Comparison of ENCODE assay signal across 8 cellular contexts in the genomic region with DNA sequence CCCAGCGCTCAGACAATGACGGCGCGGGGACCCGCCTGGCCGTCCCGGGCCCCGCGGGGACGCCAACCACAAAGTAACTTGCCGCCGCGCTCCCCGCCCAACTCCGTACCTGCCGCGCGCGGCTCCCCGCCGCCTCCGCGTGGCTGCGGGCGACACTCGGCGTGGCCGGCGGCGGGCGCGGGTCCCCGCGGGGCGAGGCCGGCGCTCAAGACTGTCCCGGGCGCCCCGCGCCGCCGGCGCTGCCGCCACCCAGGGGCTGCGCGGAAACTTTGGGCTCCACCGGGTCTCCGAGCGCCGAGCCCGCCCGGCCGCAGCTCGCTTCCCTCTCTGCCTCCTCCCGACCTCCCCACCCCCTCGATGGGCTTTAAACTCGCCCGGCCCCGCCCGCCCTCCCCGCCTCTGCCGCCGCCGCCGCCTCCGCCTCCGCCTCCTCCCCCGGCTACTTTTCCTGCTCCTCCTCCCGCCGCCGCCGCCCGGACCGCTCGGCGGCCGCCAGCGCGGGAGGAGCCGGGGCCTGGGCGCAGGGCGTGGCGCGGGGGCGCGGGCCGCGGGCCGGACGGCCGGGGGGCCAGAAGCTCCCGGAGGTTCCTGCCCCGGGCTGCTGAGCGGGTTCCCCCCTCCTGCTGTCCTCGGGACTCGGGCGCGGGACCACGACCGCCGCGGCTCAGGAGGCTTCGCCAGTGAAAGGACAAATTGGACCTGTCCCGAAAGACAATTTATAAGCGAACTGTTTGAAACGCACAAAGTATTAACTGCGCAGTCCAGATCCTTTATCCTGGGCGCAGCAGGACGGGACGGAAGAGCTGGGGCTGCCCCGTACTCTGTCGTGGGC. TPM values are rescaled to one million over a fixed set of nuclear protein-coding genes. Genes with fewer than 3 reads are reported as not detected.
A peak's percentile ranks its signal among the peaks of the same experiment; 100 is the strongest.
DNase-seq lines count a peak whose midpoint lies in the region; ATAC-seq, FAIRE-seq and TF ChIP-seq lines count a peak whose summit lies in the region.

No MANE protein-coding gene starts in this region.

- H3K14ac ChIP-seq in H1 (ENCODE audit: insufficient read length): no peak overlapping the region

- H2BK15ac ChIP-seq in H1 (ENCODE audit: low read length): no peak overlapping the region

- FAIRE-seq in H1 (lab: Jason Lieb, UNC): no peak

- H3K18ac ChIP-seq in H1 (ENCODE audit: extremely low read depth, low read length): peak overlapping the region; percentile 66; the same call in 1 of the 2 replicates

- peaks cover 8% of the 10 kb centered on the region for H3K79me1 ChIP-seq in H1 (ENCODE audit: low read depth, low read length)

- H2AK5ac ChIP-seq in H1 (ENCODE audit: low read depth, low read length): no peak overlapping the region

- no peak for TF ChIP-seq POLR2A in H1 (IDR thresholded peaks at IDR 0.05; ENCODE audit: control extremely low read depth in 1 of 2, low read depth in 2 of 2, low read length in 2 of 2)

- peak overlapping the region; percentile 91 to 93 for H3K4me2 ChIP-seq in H1 (ENCODE audit: insufficient read depth in 1 of 2, low read depth in 2 of 2, low read length in 2 of 2)

- peaks cover 4 to 18% (median 12%) of the 10 kb centered on the region in 4 experiments; a peak in 6 of 7 replicates for H3K4me1 ChIP-seq in H1 (replicated peaks in 1 of 4; ENCODE audit: control insufficient read depth in 3 of 4, insufficient read depth in 4 of 4, low read length in 3 of 4)
- H3K4me1 ChIP-seq in thymus (ENCODE audit: control insufficient read depth, insufficient read depth, low read length): peaks cover 3% of the 10 kb centered on the region

- H3K36me3 ChIP-seq in MG63 (peaks cover 16% of the 10 kb centered on the region), H1 (ENCODE audit: control insufficient read depth in 2 of 4, insufficient read depth in 4 of 4, low read length in 3 of 4) (0 out of 8 replicates have a peak, but pooled peaks cover 0 to 1% (median 0%) of the 10 kb centered on the region in 4 experiments), thymus (ENCODE audit: control insufficient read depth, insufficient read depth) (no peaks in the 10 kb centered on the region)

- TF ChIP-seq CTCF in H1 (IDR thresholded peaks at IDR 0.05; ENCODE audit: control extremely low read depth in 1 of 3, insufficient read depth in 1 of 3, low read depth in 1 of 3, low read length in 3 of 3): no peak

- peaks cover 6% of the 10 kb centered on the region for H3K23me2 ChIP-seq in H1 (ENCODE audit: low read depth, low read length)

- H3K23ac ChIP-seq in H1 (ENCODE audit: insufficient read length): no peak overlapping the region

- peak overlapping the region in 3 of 4 experiments; percentile 45 to 85 (median 57); a peak in 5 of 7 replicates for H3K9ac ChIP-seq in H1 (replicated peaks in 1 of 4; ENCODE audit: extremely low read depth in 1 of 4, low read depth in 3 of 4, low read length in 3 of 4)

- H3K4me3 ChIP-seq in MG63 (peak overlapping the region; percentile 78), H1 (ENCODE audit: extremely low read depth in 1 of 4, insufficient read depth in 2 of 4, low read depth in 3 of 4, low read length in 4 of 4) (peak overlapping the region; percentile 55 to 94 (median 60)), thymus (ENCODE audit: low read length) (peak overlapping the region; percentile 60)

- H2AFZ ChIP-seq in H1 (ENCODE audit: low read length): peak overlapping the region; percentile 89; the same call in 1 of the 2 replicates

- WGBS in H1 (ENCODE audit: extremely low coverage in 1 of 2, insufficient coverage in 1 of 2, insufficient read length in 1 of 2, insufficient replicate concordance in 2 of 2, low coverage in 1 of 2, low lambda C conversion rate in 2 of 2, missing lambda C conversion rate in 1 of 2), 2 experiments: 2% methylated on average over 40 of the region's 113 CpGs; no CpG with 5 or more reads in 1 of the 2 experiments
- WGBS in thymus: 2% methylated on average over 113 of the region's 113 CpGs

- H3K9me3 ChIP-seq in MG63 (no peaks in the 10 kb centered on the region), H1 (ENCODE audit: insufficient read depth in 2 of 2, low read depth in 1 of 2, low read length in 1 of 2) (peaks cover 3 to 9% of the 10 kb centered on the region in 2 experiments), thymus (ENCODE audit: control insufficient read depth) (no peaks in the 10 kb centered on the region)

- H3K27me3 ChIP-seq in MG63: no peaks in the 10 kb centered on the region
- H3K27me3 ChIP-seq in H1 (replicated peaks in 1 of 4; ENCODE audit: control insufficient read depth in 3 of 4, extremely low read depth in 1 of 4, insufficient read depth in 3 of 4, low read length in 3 of 4): peaks cover 3 to 20% (median 19%) of the 10 kb centered on the region in 4 experiments
- peaks cover 43% of the 10 kb centered on the region for H3K27me3 ChIP-seq in thymus (ENCODE audit: control insufficient read depth, insufficient read depth)

- peak overlapping the region; percentile 19 for H4K8ac ChIP-seq in H1 (ENCODE audit: extremely low read depth, insufficient read depth, low read length)

- no peak overlapping the region for H2BK120ac ChIP-seq in H1 (replicated peaks; ENCODE audit: low read depth, low read length)

- peaks cover 21 to 42% of the 10 kb centered on the region in 2 experiments for H3K79me2 ChIP-seq in H1 (ENCODE audit: control insufficient read depth in 1 of 2, insufficient read depth in 2 of 2, low read length in 2 of 2)

- peak; percentile 79 for DNase-seq in COLO668 (lab: John Stamatoyannopoulos, UW; ENCODE audit: unreplicated experiment)
- peak; percentile 82 for DNase-seq in MG63
- peak; percentile 50 to 53 for DNase-seq in activated CD4-positive, alpha-beta T cell treated with anti-CD3 and anti-CD28 coated beads for 4 hours
- peak in 1 of 2 experiments; percentile 64 for DNase-seq in H1 (ENCODE audit: low read depth in 1 of 2, low spot score in 2 of 2)
- peak; percentile 68 to 73 for DNase-seq in lung microvascular endothelial cell (ENCODE audit: low read depth in 2 of 2)

- ATAC-seq in HG02852 (IDR thresholded peaks at IDR 0.05; ENCODE audit: unreplicated experiment) (no peak), HG03457 (IDR thresholded peaks at IDR 0.05; ENCODE audit: unreplicated experiment) (no peak)

- no peak overlapping the region for H4K5ac ChIP-seq in H1 (ENCODE audit: insufficient read length, low read depth, low read length)

- no peak overlapping the region for H2BK20ac ChIP-seq in H1 (ENCODE audit: low read length)

- no peak for TF ChIP-seq RAD21 in H1 (IDR thresholded peaks at IDR 0.05 in 1 of 2, conservative IDR thresholded peaks at IDR 0.05 in 1 of 2; ENCODE audit: low read depth in 2 of 2, low read length in 2 of 2)

- no peak overlapping the region for H3K27ac ChIP-seq in H1 (ENCODE audit: low read depth, low read length)
- H3K27ac ChIP-seq in thymus (ENCODE audit: low read depth): no peak overlapping the region

- H2BK12ac ChIP-seq in H1 (ENCODE audit: low read depth, low read length): no peak overlapping the region

- no peak overlapping the region for H3K56ac ChIP-seq in H1 (replicated peaks; ENCODE audit: insufficient read length, low read depth, low read length)

- POLR2A ChIA-PET in H1 (lab: Charles Lee; ENCODE audit: partially characterized antibody): interaction anchor here (1.1 to 1.5 kb wide), 4 partner anchors 8 to 26 kb away, joined by 3 to 5 read pairs (median 4); no protein-coding TSS in a partner anchor

- no peak overlapping the region for H4K91ac ChIP-seq in H1 (replicated peaks; ENCODE audit: insufficient read length, low read length)

- no peak overlapping the region for H3K4ac ChIP-seq in H1 (replicated peaks; ENCODE audit: insufficient read length, low read depth, low read length)

- peaks cover 3% of the 10 kb centered on the region in 2 experiments for H4K20me1 ChIP-seq in H1 (replicated peaks in 1 of 2; ENCODE audit: control insufficient read depth in 1 of 2, insufficient read depth in 2 of 2, low read length in 2 of 2)

- H2BK5ac ChIP-seq in H1 (ENCODE audit: low read depth, low read length): no peak overlapping the region

- CTCF ChIA-PET in H1 (lab: Charles Lee; ENCODE audit: partially characterized antibody): interaction anchor here (0.9 to 1.5 kb wide), 3 partner anchors 15 to 185 kb away, joined by 3 to 5 read pairs (median 3); no protein-coding TSS in a partner anchor

- no peak for TF ChIP-seq EP300 in H1 (IDR thresholded peaks at IDR 0.05; ENCODE audit: borderline replicate concordance in 1 of 2, low read depth in 2 of 2, low read length in 2 of 2)

TF ChIP-seq in H1, 55 proteins besides CTCF, POLR2A, EP300 and RAD21:
- TF ChIP-seq SUZ12 (IDR thresholded peaks at IDR 0.05; ENCODE audit: low read length) (peak; percentile 45; the same call in 1 of the 2 replicates), TAF1 (IDR thresholded peaks at IDR 0.05; ENCODE audit: low read depth, low read length) (peak; percentile 20; the same call in 1 of the 2 replicates), POLR2AphosphoS5 (IDR thresholded peaks at IDR 0.05; ENCODE audit: low read depth, low read length) (0 out of 2 replicates have a peak, but pooled peaks have one; percentile 15), KDM4A (IDR thresholded peaks at IDR 0.05; ENCODE audit: low read depth, low read length, severe bottlenecking) (peak; percentile 22), TBP (IDR thresholded peaks at IDR 0.05; ENCODE audit: low read depth, low read length) (no peak)

RNA-seq across cellular contexts. Expression of a gene that starts 10.6 kb away (rescaled TPM):
- total RNA-seq in MG63 (2014; rRNA removed; shearing (Covaris generic); ENCODE audit: low replicate concordance): 27.5 and 33.1 TPM in 2 replicates
- 92.6 and 97.0 TPM in 2 replicates for total RNA-seq in H1 (2021; fragmentation: NEBNext Ultra II Directional; extraction: Animal tissue kit (Norgen Biotek cat#: 25700))
- polyA plus RNA-seq in H1 (2011; rRNA removed) (35.7 TPM in 2 replicates), thymus (7.8 TPM)
- 32.1 TPM for polyA plus RNA-seq in H1 (2011; cell fraction: cytosol; rRNA removed)
- 65.7 TPM for polyA plus RNA-seq in H1 (2011; cell fraction: nucleus; rRNA removed)
- polyA plus RNA-seq in H1 (2012, experiment 1 of 2): 66.8 to 75.8 TPM (median 74.0 TPM) in 4 replicates
- polyA plus RNA-seq in H1 (2012, experiment 2 of 2): 36.3 TPM
- polyA plus RNA-seq in H1 (2013, experiment 1 of 2): 32.9 TPM
- polyA plus RNA-seq in H1 (2013, experiment 2 of 2): 33.9 TPM
- polyA minus RNA-seq in H1 (2011; rRNA and poly(A)+ RNA removed): 74.5 and 77.8 TPM in 2 replicates
- polyA minus RNA-seq in H1 (2011; cell fraction: cytosol; rRNA and poly(A)+ RNA removed): 60.0 TPM
- polyA minus RNA-seq in H1 (2011; cell fraction: nucleus; rRNA and poly(A)+ RNA removed): 111 TPM
- 59.9 and 70.4 TPM in 2 replicates for total RNA-seq in lung microvascular endothelial cell
